8 cellular contexts compared by ENCODE assay signal in genomic region chr2:10493636-10494281, GRCh38. TPM values are rescaled to one million over a fixed set of nuclear protein-coding genes. Genes with fewer than 3 reads are reported as not detected.
DNase-seq lines count a peak whose midpoint lies in the region; ATAC-seq, FAIRE-seq and TF ChIP-seq lines count a peak whose summit lies in the region.

No MANE protein-coding gene starts in this region.

- peak; percentile 90 for ATAC-seq in HG02623 (IDR thresholded peaks at IDR 0.05; ENCODE audit: unreplicated experiment)

- intact Hi-C loops in kidney (cut with DNase I), result no loop called here

- DNase-seq in GM12891 (ENCODE audit: insufficient read length, low spot score) (peak; percentile 65), NCI-H69 (lab: John Stamatoyannopoulos, UW) (peak; percentile 61), kidney (peak; percentile 94), endothelial cell (ENCODE audit: low spot score) (no peak), COLO829 (ENCODE audit: low spot score) (no peak)
- peak; percentile 82 for DNase-seq in activated T-cell treated with anti-CD3 and anti-CD28 coated beads, Interleukin-2, amount 50 U/mL, for 24 hours
- DNase-seq in stimulated activated CD8-positive, alpha-beta memory T cell treated with anti-CD3 and anti-CD28 coated beads, Interleukin-4, amount 100 ng/mL, for 1 hour (ENCODE audit: low read depth in 2 of 2, low spot score in 1 of 2), result peak; percentile 29 to 62

- no peak overlapping the region for H3K9ac ChIP-seq in kidney (ENCODE audit: low read length in 2 of 2)

- H3K27ac ChIP-seq in kidney (ENCODE audit: low read depth in 2 of 2, low read length in 2 of 2), result no peak overlapping the region

- no peak overlapping the region for H3K4me3 Mint-ChIP-seq in activated T-cell treated with anti-CD3 and anti-CD28 coated beads, Interleukin-2, amount 50 U/mL, for 24 hours
- H3K4me3 Mint-ChIP-seq in endothelial cell (ENCODE audit: unreplicated experiment), result no peak overlapping the region

- peaks cover 11% of the 10 kb centered on the region for H3K27me3 Mint-ChIP-seq in activated T-cell treated with anti-CD3 and anti-CD28 coated beads, Interleukin-2, amount 50 U/mL, for 24 hours
- peaks cover 11% of the 10 kb centered on the region for H3K27me3 Mint-ChIP-seq in endothelial cell (ENCODE audit: unreplicated experiment)

- peaks cover 0 to 5% of the 10 kb centered on the region in 2 donors for H3K4me1 ChIP-seq in kidney (ENCODE audit: control insufficient read depth in 1 of 2, insufficient read depth in 1 of 2, low read depth in 1 of 2, low read length in 2 of 2)

- peaks cover 29% of the 10 kb centered on the region for H3K4me1 Mint-ChIP-seq in activated T-cell treated with anti-CD3 and anti-CD28 coated beads, Interleukin-2, amount 50 U/mL, for 24 hours (ENCODE audit: low read depth)
- H3K4me1 Mint-ChIP-seq in endothelial cell (ENCODE audit: unreplicated experiment), result no peaks in the 10 kb centered on the region

- no peaks in the 10 kb centered on the region for H3K36me3 ChIP-seq in kidney (ENCODE audit: control insufficient read depth in 1 of 2, insufficient read depth in 2 of 2, low read length in 2 of 2)

- H3K9me3 Mint-ChIP-seq in activated T-cell treated with anti-CD3 and anti-CD28 coated beads, Interleukin-2, amount 50 U/mL, for 24 hours, result no peaks in the 10 kb centered on the region
- H3K9me3 Mint-ChIP-seq in endothelial cell (ENCODE audit: unreplicated experiment), result no peaks in the 10 kb centered on the region

- H3K27ac Mint-ChIP-seq in activated T-cell treated with anti-CD3 and anti-CD28 coated beads, Interleukin-2, amount 50 U/mL, for 24 hours, result peak overlapping the region; percentile 76
- H3K27ac Mint-ChIP-seq in endothelial cell (ENCODE audit: unreplicated experiment), result no peak overlapping the region

- H3K9me3 ChIP-seq in kidney (ENCODE audit: control insufficient read depth in 1 of 2, low read length in 2 of 2), result no peaks in the 10 kb centered on the region

- no peak overlapping the region for H3K4me3 ChIP-seq in kidney (ENCODE audit: low read length in 2 of 2)

- no peak for TF ChIP-seq POLR2A in GM12891 (IDR thresholded peaks at IDR 0.05; ENCODE audit: low read depth, low read length)

- no peak for TF ChIP-seq CTCF in kidney (IDR thresholded peaks at IDR 0.05; ENCODE audit: borderline replicate concordance, extremely low read depth, insufficient read depth)
- TF ChIP-seq CTCF in endothelial cell (IDR thresholded peaks at IDR 0.05; ENCODE audit: unreplicated experiment), result no peak

- H3K36me3 Mint-ChIP-seq in activated T-cell treated with anti-CD3 and anti-CD28 coated beads, Interleukin-2, amount 50 U/mL, for 24 hours (ENCODE audit: low read depth), result no peaks in the 10 kb centered on the region
- no peaks in the 10 kb centered on the region for H3K36me3 Mint-ChIP-seq in endothelial cell (ENCODE audit: low read depth, unreplicated experiment)

- FAIRE-seq in GM12891 (lab: Jason Lieb, UNC), result peak; percentile 93
- FAIRE-seq in kidney (lab: Jason Lieb, UNC), result no peak

TF ChIP-seq in GM12891, 5 proteins besides CTCF, POLR2A, EP300 and RAD21:
- TF ChIP-seq TAF1 (IDR thresholded peaks at IDR 0.05; ENCODE audit: low read depth, low read length) (no peak), POU2F2 (IDR thresholded peaks at IDR 0.05; ENCODE audit: low read depth, low read length) (no peak), POLR2AphosphoS5 (IDR thresholded peaks at IDR 0.05; ENCODE audit: low read depth, low read length) (no peak), SPI1 (IDR thresholded peaks at IDR 0.05; ENCODE audit: low read depth, low read length) (no peak), PAX5 (IDR thresholded peaks at IDR 0.05; ENCODE audit: insufficient read depth, low read length, severe bottlenecking) (no peak)

RNA-seq across cellular contexts. Expression of gene ODC1, which starts 45.6 kb away (rescaled TPM):
- polyA plus RNA-seq in GM12891 (2012; ENCODE audit: low read depth, missing spikeins), result 107 TPM
- total RNA-seq in kidney, result 97.5 TPM
- polyA plus RNA-seq in kidney (ENCODE audit: insufficient read depth, low read depth, low replicate concordance), result 94.4 TPM
- total RNA-seq in endothelial cell (ENCODE audit: unreplicated experiment), result 12.1 TPM

Comparison
In these comparisons a context has a peak if more than half of its experiments do, and no peak if none do; other contexts are left out.
1. DNase-seq: peak in GM12891 (single experiment), NCI-H69 (single experiment), activated T-cell treated with anti-CD3 and anti-CD28 coated beads, Interleukin-2, amount 50 U/mL, for 24 hours (single experiment), kidney (single experiment) and stimulated activated CD8-positive, alpha-beta memory T cell treated with anti-CD3 and anti-CD28 coated beads, Interleukin-4, amount 100 ng/mL, for 1 hour (2 of 2); none in endothelial cell (single experiment) and COLO829 (single experiment).